19 cellular contexts compared by ENCODE assay signal in the genomic region with DNA sequence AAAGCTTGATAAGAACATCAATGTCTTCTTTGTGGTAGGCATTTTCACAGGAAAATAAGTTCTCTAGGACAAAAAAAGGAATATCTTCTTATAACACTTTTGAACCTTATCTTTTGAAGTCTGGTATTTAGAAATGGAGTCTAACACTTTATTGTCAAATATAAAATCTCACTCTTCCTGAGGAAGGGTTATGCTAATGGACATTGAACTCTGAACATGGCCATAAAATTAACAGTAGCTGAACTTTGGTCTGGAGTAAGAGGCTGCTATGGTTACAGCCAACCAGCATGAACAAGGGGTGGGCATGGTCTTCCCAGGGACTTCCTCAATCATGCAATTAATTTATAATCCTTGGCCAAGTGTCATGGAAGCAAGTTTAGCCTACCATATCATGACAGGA. TPM values are rescaled to one million over a fixed set of nuclear protein-coding genes. Genes with fewer than 3 reads are reported as not detected.
"Had no signal": no experiment of that assay in that cellular context is flagged by ENCODE, and none has a peak within 500 bp of the region (broad histone marks: within the 10 kb centered on the region; RNA-seq: fewer than 3 reads in every experiment).

Gene CLRN3, minus strand, starts transcription at position 199 of the 400 bp plus-strand sequence. Its CDS starts 157 bp downstream, at position 42.

- H3K36me3 ChIP-seq: breast epithelium, heart left ventricle had no signal

- H3K4me3 ChIP-seq: breast epithelium, heart left ventricle had no signal

- ATAC-seq: activated CD4-positive, CD25-positive, alpha-beta regulatory T cell treated with anti-CD3 and anti-CD28 coated beads, Interleukin-2, amount 50 U/mL, for 24 hours; heart left ventricle; naive thymus-derived CD8-positive, alpha-beta T cell; sciatic nerve had no signal

- H3K4me1 ChIP-seq: breast epithelium had no signal

- H3K9me3 ChIP-seq: breast epithelium had no signal

- H3K27me3 ChIP-seq: breast epithelium had no signal

- H3K27ac ChIP-seq: breast epithelium, heart left ventricle had no signal

- DNase-seq: activated CD4-positive, alpha-beta memory T cell treated with anti-CD3 and anti-CD28 coated beads, Interleukin-2, amount 10 ng/mL, durations not matched to agents 7 days and 5 days; activated naive CD8-positive, alpha-beta T cell treated with anti-CD3 and anti-CD28 coated beads, Interleukin-2, amount 10 ng/mL, durations not matched to agents 7 days and 5 days; anterior cingulate cortex; heart left ventricle; islet precursor cell; naive thymus-derived CD8-positive, alpha-beta T cell; stimulated activated CD4-positive, alpha-beta T cell treated with anti-CD3 and anti-CD28 coated beads, Interleukin-12 subunit alpha, Interleukin-12 subunit beta, amount 100 ng/mL, for 4 hours; stimulated activated CD4-positive, alpha-beta T cell treated with anti-CD3 and anti-CD28 coated beads, Interleukin-2, amount 100 ng/mL, for 48 hours; stimulated activated naive CD4-positive, alpha-beta T cell treated with Interleukin-2 at 50 U/mL for 16 hours had no signal

RNA-seq across cellular contexts. Expression of gene CLRN3, which starts in this region (rescaled TPM):
- total RNA-seq: activated CD4-positive, alpha-beta memory T cell treated with anti-CD3 and anti-CD28 coated beads, Interleukin-2, amount 10 ng/mL, durations not matched to agents 7 days and 5 days; activated naive CD8-positive, alpha-beta T cell treated with anti-CD3 and anti-CD28 coated beads, Interleukin-2, amount 10 ng/mL, durations not matched to agents 7 days and 5 days; endothelial cell of umbilical vein; fibroblast of lung; frontal cortex; lower leg skin; naive thymus-derived CD8-positive, alpha-beta T cell; posterior vena cava; sciatic nerve; T-helper 2 cell treated with Interferon-gamma antibody and Interleukin-4, amounts not matched to agents 100 ng/mL and 5 ng/mL, for 36 hours; ureter had no signal
